Comparison of ENCODE assay signal across 1 cellular context in genomic region chr11:82971531-82971946, GRCh38.
A peak's percentile ranks its signal among the peaks of the same experiment; 100 is the strongest.
TF ChIP-seq lines count a peak whose summit lies in the region.

No MANE protein-coding gene starts in this region.

TF ChIP-seq in GM12878, 131 proteins besides CTCF, POLR2A, EP300 and RAD21 (continued from another document):
- peak; percentile 65 for TF ChIP-seq SKIL (IDR thresholded peaks at IDR 0.05; ENCODE audit: low read depth, poor library complexity, severe bottlenecking)
- 0 out of 2 replicates have a peak, but pooled peaks have one; percentile 38 for TF ChIP-seq IKZF1 (conservative IDR thresholded peaks at IDR 0.05)
- peak; percentile 64; the same call in 1 of the 2 replicates for TF ChIP-seq MTA2 (IDR thresholded peaks at IDR 0.05; ENCODE audit: low read depth)
- peak; percentile 70 for TF ChIP-seq EED (IDR thresholded peaks at IDR 0.05; ENCODE audit: low read depth)
- peak; percentile 21; the same call in 1 of the 2 replicates for TF ChIP-seq TAF1 (IDR thresholded peaks at IDR 0.05; ENCODE audit: borderline replicate concordance, low read depth, low read length)
- peak in 1 of 2 experiments; percentile 9; a peak in 1 of 4 replicates for TF ChIP-seq BHLHE40 (IDR thresholded peaks at IDR 0.05; ENCODE audit: borderline replicate concordance in 1 of 2, low read depth in 2 of 2, low read length in 1 of 2)
- TF ChIP-seq MLLT1 (IDR thresholded peaks at IDR 0.05) = peak; percentile 91
- TF ChIP-seq CREB1 (IDR thresholded peaks at IDR 0.05; ENCODE audit: low read depth) = 0 out of 2 replicates have a peak, but pooled peaks have one; percentile 7
- peak; percentile 59 for TF ChIP-seq JUNB (IDR thresholded peaks at IDR 0.05)
- TF ChIP-seq, protein P1, sequence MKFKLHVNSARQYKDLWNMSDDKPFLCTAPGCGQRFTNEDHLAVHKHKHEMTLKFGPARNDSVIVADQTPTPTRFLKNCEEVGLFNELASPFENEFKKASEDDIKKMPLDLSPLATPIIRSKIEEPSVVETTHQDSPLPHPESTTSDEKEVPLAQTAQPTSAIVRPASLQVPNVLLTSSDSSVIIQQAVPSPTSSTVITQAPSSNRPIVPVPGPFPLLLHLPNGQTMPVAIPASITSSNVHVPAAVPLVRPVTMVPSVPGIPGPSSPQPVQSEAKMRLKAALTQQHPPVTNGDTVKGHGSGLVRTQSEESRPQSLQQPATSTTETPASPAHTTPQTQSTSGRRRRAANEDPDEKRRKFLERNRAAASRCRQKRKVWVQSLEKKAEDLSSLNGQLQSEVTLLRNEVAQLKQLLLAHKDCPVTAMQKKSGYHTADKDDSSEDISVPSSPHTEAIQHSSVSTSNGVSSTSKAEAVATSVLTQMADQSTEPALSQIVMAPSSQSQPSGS (IDR thresholded peaks at IDR 0.05; ENCODE audit: low read length) = peak; percentile 57; the same call in 1 of the 2 replicates
- peak; percentile 52 to 72; a peak in 3 of 4 replicates for TF ChIP-seq IKZF2 (IDR thresholded peaks at IDR 0.05)
- TF ChIP-seq POU2F2 (IDR thresholded peaks at IDR 0.05; ENCODE audit: borderline replicate concordance, low read depth, low read length) = peak; percentile 48; the same call in 1 of the 3 replicates
- peak; percentile 87 for TF ChIP-seq NFIC (IDR thresholded peaks at IDR 0.05; ENCODE audit: low read depth, low read length)
- TF ChIP-seq ATF7 (IDR thresholded peaks at IDR 0.05; ENCODE audit: low read depth) = peak; percentile 34; the same call in 1 of the 2 replicates
- TF ChIP-seq, protein P2, sequence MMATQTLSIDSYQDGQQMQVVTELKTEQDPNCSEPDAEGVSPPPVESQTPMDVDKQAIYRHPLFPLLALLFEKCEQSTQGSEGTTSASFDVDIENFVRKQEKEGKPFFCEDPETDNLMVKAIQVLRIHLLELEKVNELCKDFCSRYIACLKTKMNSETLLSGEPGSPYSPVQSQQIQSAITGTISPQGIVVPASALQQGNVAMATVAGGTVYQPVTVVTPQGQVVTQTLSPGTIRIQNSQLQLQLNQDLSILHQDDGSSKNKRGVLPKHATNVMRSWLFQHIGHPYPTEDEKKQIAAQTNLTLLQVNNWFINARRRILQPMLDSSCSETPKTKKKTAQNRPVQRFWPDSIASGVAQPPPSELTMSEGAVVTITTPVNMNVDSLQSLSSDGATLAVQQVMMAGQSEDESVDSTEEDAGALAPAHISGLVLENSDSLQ (IDR thresholded peaks at IDR 0.05) = 0 out of 2 replicates have a peak, but pooled peaks have one; percentile 23
- TF ChIP-seq SMAD5 (IDR thresholded peaks at IDR 0.05; ENCODE audit: low read depth) = peak; percentile 58; the same call in 1 of the 2 replicates
- peak; percentile 84 for TF ChIP-seq POLR2AphosphoS5 (IDR thresholded peaks at IDR 0.05; ENCODE audit: low read length)
- TF ChIP-seq IRF4 (IDR thresholded peaks at IDR 0.05; ENCODE audit: low read depth, low read length) = 0 out of 2 replicates have a peak, but pooled peaks have one; percentile 11
- peak; percentile 98 for TF ChIP-seq RUNX3 (IDR thresholded peaks at IDR 0.05; ENCODE audit: low read length)
- TF ChIP-seq MEF2A (IDR thresholded peaks at IDR 0.05; ENCODE audit: insufficient read depth, low read depth, low read length) = 0 out of 2 replicates have a peak, but pooled peaks have one; percentile 54
- TF ChIP-seq TARDBP (IDR thresholded peaks at IDR 0.05; ENCODE audit: borderline replicate concordance) = 0 out of 2 replicates have a peak, but pooled peaks have one; percentile 35
- peak; percentile 72; the same call in 1 of the 2 replicates for TF ChIP-seq MTA3 (IDR thresholded peaks at IDR 0.05; ENCODE audit: borderline replicate concordance, low read length)
- peak; percentile 62; the same call in 1 of the 2 replicates for TF ChIP-seq RELB (IDR thresholded peaks at IDR 0.05; ENCODE audit: low read depth)
- TF ChIP-seq MEF2B (IDR thresholded peaks at IDR 0.05; ENCODE audit: partially characterized antibody, poor library complexity, severe bottlenecking) = peak; percentile 54
- peak; percentile 83 for TF ChIP-seq CBX5 (IDR thresholded peaks at IDR 0.05; ENCODE audit: low read depth)
